Comparison of ENCODE assay signal across 9 cellular contexts in the genomic region with DNA sequence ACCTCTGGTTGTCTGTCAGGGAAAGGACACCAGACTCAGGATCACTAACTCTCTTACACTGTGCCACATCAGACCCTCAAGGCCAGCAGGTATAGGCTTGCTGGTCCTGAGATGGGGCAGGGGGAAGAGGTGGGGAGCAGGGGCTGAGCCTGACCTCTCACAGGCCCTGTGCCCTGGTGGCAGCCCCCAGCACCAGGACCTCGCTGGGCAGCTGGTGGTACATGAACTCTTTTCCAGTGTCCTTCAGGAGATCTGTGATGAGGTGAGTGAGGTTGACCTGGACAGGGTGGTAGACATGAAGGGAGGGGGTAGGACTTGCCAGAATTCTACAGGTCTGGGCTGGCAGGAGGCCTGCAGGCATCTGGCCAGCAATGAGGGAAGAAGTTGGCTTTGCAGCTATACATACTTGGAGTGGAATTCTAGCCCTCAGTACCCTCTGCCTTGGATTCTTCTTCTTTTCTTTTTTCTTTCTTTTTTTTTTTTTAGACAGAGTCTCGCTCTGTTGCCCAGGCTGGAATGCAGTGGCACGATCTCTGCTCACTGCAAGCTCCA. TPM values are rescaled to one million over a fixed set of nuclear protein-coding genes. Genes with fewer than 3 reads are reported as not detected.
DNase-seq lines count a peak whose midpoint lies in the region; ATAC-seq, FAIRE-seq and TF ChIP-seq lines count a peak whose summit lies in the region.
"Had no signal": no experiment of that assay in that cellular context is flagged by ENCODE, and none has a peak within 500 bp of the region (broad histone marks: within the 10 kb centered on the region; RNA-seq: fewer than 3 reads in every experiment).

No MANE protein-coding gene starts in this region.

- peaks cover 24 to 52% of the 10 kb centered on the region in 2 donors for H3K4me1 Mint-ChIP-seq in natural killer cell

- no peak for TF ChIP-seq CTCF in AG09309 (IDR thresholded peaks at IDR 0.05; ENCODE audit: control insufficient read depth, insufficient read depth, low read depth, low read length, missing control alignments)
- TF ChIP-seq CTCF in bronchial epithelial cell (IDR thresholded peaks at IDR 0.05; ENCODE audit: insufficient read depth, low read length, severe bottlenecking), result no peak
- no peak for TF ChIP-seq CTCF in natural killer cell (IDR thresholded peaks at IDR 0.05)

- H3K4me3 ChIP-seq in AG09309 (ENCODE audit: control insufficient read depth, low read depth, low read length), result peak overlapping the region; percentile 87
- H3K4me3 ChIP-seq in Jurkat, Clone E6-1 (ENCODE audit: low read length), result peak overlapping the region; percentile 91
- H3K4me3 ChIP-seq in bronchial epithelial cell (ENCODE audit: low read depth, low read length), result peak overlapping the region; percentile 65

- H3K36me3 Mint-ChIP-seq in natural killer cell, result no peaks in the 10 kb centered on the region

- peak overlapping the region; percentile 82 to 85 for H3K27ac Mint-ChIP-seq in natural killer cell

- intact Hi-C loops in natural killer cell (cut with micrococcal nuclease), result no loop called here

- DNase-seq in AG09309 (ENCODE audit: low read depth), result no peak
- no peak for DNase-seq in Jurkat, Clone E6-1 (ENCODE audit: low read depth, low spot score)
- peak; percentile 62 for DNase-seq in bronchial epithelial cell (ENCODE audit: low read depth)
- DNase-seq in natural killer cell, result no peak
- no peak for DNase-seq in NCI-H69 (lab: John Stamatoyannopoulos, UW)

- no peaks in the 10 kb centered on the region for H3K9me3 Mint-ChIP-seq in natural killer cell

- no peaks in the 10 kb centered on the region for H3K27me3 ChIP-seq in bronchial epithelial cell (ENCODE audit: control insufficient read depth, insufficient read depth, low read length)
- H3K27me3 ChIP-seq: ovary had no signal

- H3K4me3 Mint-ChIP-seq in natural killer cell, result peak overlapping the region; percentile 88

- ATAC-seq in natural killer cell (no peak), GM19324 (IDR thresholded peaks at IDR 0.05; ENCODE audit: low FRiP score, unreplicated experiment) (no peak), HG02885 (IDR thresholded peaks at IDR 0.05; ENCODE audit: poor library complexity, unreplicated experiment) (no peak), HG03432 (IDR thresholded peaks at IDR 0.05; ENCODE audit: unreplicated experiment) (no peak)

- peaks cover 10% of the 10 kb centered on the region for H3K36me3 ChIP-seq in bronchial epithelial cell (ENCODE audit: control insufficient read depth, insufficient read depth, low read length)
- H3K36me3 ChIP-seq: ovary had no signal

- no peaks in the 10 kb centered on the region for H3K27me3 Mint-ChIP-seq in natural killer cell (ENCODE audit: low read depth in 2 of 2)

- no peak for FAIRE-seq in bronchial epithelial cell (lab: Jason Lieb, UNC)

RNA-seq across cellular contexts. Expression of gene NUDT22, which starts 1.4 kb away (rescaled TPM):
- 47.9 TPM for polyA plus RNA-seq in Jurkat, Clone E6-1 (2012; ENCODE audit: insufficient read depth, insufficient read length)
- total RNA-seq in bronchial epithelial cell (57.9 and 75.0 TPM in 2 replicates), natural killer cell (10 to 100 TPM; 59.1 to 79.1 (median 74.8) TPM)

RNA-seq across cellular contexts. Expression of gene TRPT1, which starts 1.5 kb away (rescaled TPM):
- polyA plus RNA-seq in Jurkat, Clone E6-1 (2012; ENCODE audit: insufficient read depth, insufficient read length), result 73.2 TPM
- total RNA-seq in bronchial epithelial cell (17.9 and 24.5 TPM in 2 replicates), natural killer cell (10 to 100 TPM; 22.7 to 30.8 (median 28.5) TPM)

RNA-seq across cellular contexts. Expression of gene DNAJC4, which starts 2.9 kb away (rescaled TPM):
- polyA plus RNA-seq in Jurkat, Clone E6-1 (2012; ENCODE audit: insufficient read depth, insufficient read length), result 45.4 TPM
- total RNA-seq in bronchial epithelial cell (3.4 and 10.1 TPM in 2 replicates), natural killer cell (10 to 100 TPM; 45.0 to 47.0 (median 46.6) TPM)

RNA-seq across cellular contexts. Expression of gene VEGFB, which starts 6.9 kb away (rescaled TPM):
- polyA plus RNA-seq in Jurkat, Clone E6-1 (2012; ENCODE audit: insufficient read depth, insufficient read length), result 119 TPM
- total RNA-seq in bronchial epithelial cell (6.7 and 12.4 TPM in 2 replicates), natural killer cell (10 to 100 TPM; 30.7 to 38.7 (median 37.3) TPM)

RNA-seq across cellular contexts. Expression of gene FKBP2, which starts 13.4 kb away (rescaled TPM):
- 113 TPM for polyA plus RNA-seq in Jurkat, Clone E6-1 (2012; ENCODE audit: insufficient read depth, insufficient read length)
- total RNA-seq in bronchial epithelial cell (45.0 and 91.1 TPM in 2 replicates), natural killer cell (10 to 100 TPM; 26.4 to 39.3 (median 30.3) TPM)
